Comparison of ENCODE assay signal across 26 cellular contexts in the genomic region with DNA sequence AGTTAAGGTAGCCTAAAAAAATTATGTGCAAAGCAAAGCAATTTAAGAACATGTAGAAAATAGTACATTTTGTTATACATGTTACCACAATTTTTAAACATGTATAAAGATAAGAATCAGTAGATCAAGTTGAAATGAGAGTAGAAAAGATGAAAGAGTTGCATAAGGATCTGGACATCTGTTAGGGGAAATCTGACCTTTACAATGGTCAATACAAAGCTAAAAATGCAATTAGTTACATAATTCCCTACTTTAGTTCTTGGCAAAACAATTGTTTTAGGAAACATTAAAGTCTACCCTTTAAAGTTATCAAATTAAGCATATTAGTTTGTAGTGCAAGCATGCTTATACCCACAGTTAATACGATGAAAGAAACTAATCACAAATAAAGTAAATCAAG.
"Had no signal": no experiment of that assay in that cellular context is flagged by ENCODE, and none has a peak within 500 bp of the region (broad histone marks: within the 10 kb centered on the region; RNA-seq: fewer than 3 reads in every experiment).

No MANE protein-coding gene starts in this region.

- H3K4me1 ChIP-seq: gastrocnemius medialis, left ventricle myocardium inferior, neural progenitor cell, psoas muscle, sigmoid colon, testis, tibial artery had no signal

- H3K4me3 Mint-ChIP-seq: effector memory CD8-positive, alpha-beta T cell; mesothelial cell of epicardium; naive B cell; natural killer cell treated with Interleukin-12 subunit alpha and Interleukin-12 subunit beta and Interleukin-15 and Interleukin-18, amount 100 ng/mL, for 72 hours; neural progenitor cell; stimulated activated effector memory CD8-positive, alpha-beta T cell treated with anti-CD3 and anti-CD28 coated beads, Interleukin-12 subunit alpha, Interleukin-12 subunit beta, amount 100 ng/mL, for 72 hours; type B pancreatic cell had no signal

- H3K27me3 ChIP-seq: gastrocnemius medialis, neural progenitor cell, sigmoid colon, testis, tibial artery had no signal

- ATAC-seq: effector memory CD8-positive, alpha-beta T cell; gastrocnemius medialis; left cardiac atrium; mucosa of descending colon; natural killer cell treated with Interleukin-12 subunit alpha and Interleukin-12 subunit beta and Interleukin-15 and Interleukin-18, amount 100 ng/mL, for 72 hours; psoas muscle; right cardiac atrium; stimulated activated effector memory CD8-positive, alpha-beta T cell treated with anti-CD3 and anti-CD28 coated beads, Interleukin-12 subunit alpha, Interleukin-12 subunit beta, amount 100 ng/mL, for 72 hours; stimulated activated naive CD8-positive, alpha-beta T cell treated with anti-CD3 and anti-CD28 coated beads, Interleukin-15, Interleukin-2, amounts not matched to agents 100 U/mL and 50 U/mL, for 24 hours had no signal

- H3K27ac ChIP-seq: coronary artery, gastrocnemius medialis, left ventricle myocardium inferior, neural progenitor cell, psoas muscle, sigmoid colon, testis, tibial artery had no signal

- H3K27me3 Mint-ChIP-seq: effector memory CD8-positive, alpha-beta T cell; naive B cell; natural killer cell treated with Interleukin-12 subunit alpha and Interleukin-12 subunit beta and Interleukin-15 and Interleukin-18, amount 100 ng/mL, for 72 hours; type B pancreatic cell had no signal

- H3K9me3 ChIP-seq: gastrocnemius medialis, left ventricle myocardium inferior, mucosa of descending colon, psoas muscle, sigmoid colon, testis, tibial artery had no signal

- DNase-seq: dermis blood vessel endothelial cell; effector memory CD8-positive, alpha-beta T cell; foreskin fibroblast; gastrocnemius medialis; head of caudate nucleus; left cardiac atrium; left ventricle myocardium inferior; mesenchymal stem cell; mucosa of descending colon; naive B cell; psoas muscle; right cardiac atrium; sigmoid colon; stimulated activated CD4-positive, alpha-beta T cell treated with anti-CD3 and anti-CD28 coated beads, Interleukin-2, amount 100 ng/mL, for 24 hours; stimulated activated CD4-positive, alpha-beta T cell treated with anti-CD3 and anti-CD28 coated beads, Interleukin-4, amount 100 ng/mL, for 24 hours; stimulated activated naive CD8-positive, alpha-beta T cell treated with anti-CD3 and anti-CD28 coated beads, Interleukin-15, Interleukin-2, amounts not matched to agents 100 U/mL and 50 U/mL, for 24 hours; substantia nigra; testis; tibial artery had no signal

- H3K4me1 Mint-ChIP-seq: mesothelial cell of epicardium, neural progenitor cell had no signal

- H3K4me2 ChIP-seq: neural progenitor cell had no signal

- H3K9me3 Mint-ChIP-seq: effector memory CD8-positive, alpha-beta T cell; mesothelial cell of epicardium; naive B cell; natural killer cell treated with Interleukin-12 subunit alpha and Interleukin-12 subunit beta and Interleukin-15 and Interleukin-18, amount 100 ng/mL, for 72 hours; neural progenitor cell; stimulated activated effector memory CD8-positive, alpha-beta T cell treated with anti-CD3 and anti-CD28 coated beads, Interleukin-12 subunit alpha, Interleukin-12 subunit beta, amount 100 ng/mL, for 72 hours; type B pancreatic cell had no signal

- H3K4me3 ChIP-seq: coronary artery, gastrocnemius medialis, left ventricle myocardium inferior, lung, mucosa of descending colon, neural progenitor cell, psoas muscle, sigmoid colon, testis, tibial artery had no signal

- H3K27ac Mint-ChIP-seq: mesothelial cell of epicardium; neural progenitor cell; stimulated activated effector memory CD8-positive, alpha-beta T cell treated with anti-CD3 and anti-CD28 coated beads, Interleukin-12 subunit alpha, Interleukin-12 subunit beta, amount 100 ng/mL, for 72 hours; type B pancreatic cell had no signal
